ENCODE assay signal across 8 cellular contexts in the genomic region with DNA sequence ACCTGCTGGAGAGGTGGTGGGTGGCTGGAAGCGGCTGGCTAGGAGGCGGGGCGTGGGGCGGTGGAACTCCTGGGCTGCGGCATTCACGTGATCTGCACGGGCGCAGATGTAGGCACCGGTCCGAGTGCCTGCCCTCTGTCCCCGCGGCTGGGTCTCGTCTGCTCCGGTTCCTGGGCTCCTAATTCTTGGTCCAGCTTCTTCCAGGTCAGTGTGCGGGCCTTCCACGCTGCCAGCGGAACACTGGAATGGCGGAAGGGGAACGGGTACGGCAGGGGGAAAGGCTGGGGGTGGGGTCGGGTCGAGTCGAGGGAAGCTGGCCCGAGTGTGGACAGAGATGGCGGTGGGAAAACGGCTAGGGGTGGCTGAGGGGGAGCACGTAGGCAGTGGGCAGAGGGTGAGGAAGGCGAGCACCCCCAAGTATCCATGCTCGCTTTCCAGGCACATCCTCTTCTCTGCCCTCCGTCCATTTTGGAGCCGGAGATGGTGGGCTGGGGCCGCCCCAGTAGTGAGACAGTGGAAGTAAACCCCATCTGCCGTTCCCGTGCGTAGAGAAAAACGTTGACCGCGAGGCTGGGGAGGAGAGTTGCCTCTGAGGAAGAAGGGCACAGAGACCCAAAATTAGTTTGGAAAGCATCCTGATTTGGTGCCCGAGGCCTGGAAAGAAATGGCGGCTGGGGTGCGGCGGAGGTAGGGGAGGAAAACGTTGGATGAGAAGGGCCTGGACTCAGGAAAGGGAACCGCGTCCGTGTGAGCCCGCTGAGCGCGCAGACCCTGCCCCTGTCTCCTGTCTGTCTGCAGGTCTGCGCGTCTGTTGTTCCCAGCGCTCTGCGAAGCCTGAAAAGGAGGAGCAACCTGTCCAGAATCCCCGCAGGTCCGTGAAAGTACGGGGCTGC. TPM values are rescaled to one million over a fixed set of nuclear protein-coding genes. Genes with fewer than 3 reads are reported as not detected.
DNase-seq lines count a peak whose midpoint lies in the region; ATAC-seq and TF ChIP-seq lines count a peak whose summit lies in the region.

A gene (plus strand): TSS at position 95 of the 893 bp plus-strand sequence. CDS start 1,161 bp downstream, outside the sequence.

- H3K36me3 ChIP-seq in neutrophil (no peaks in the 10 kb centered on the region), vagina (no peaks in the 10 kb centered on the region)

- intact Hi-C loops in vagina (cut with DNase I): no loop called here

- H3K4me1 ChIP-seq in neutrophil (ENCODE audit: control insufficient read depth in 1 of 2, insufficient read depth in 1 of 2, low read depth in 1 of 2, low read length in 1 of 2): peaks cover 0 to 3% of the 10 kb centered on the region in 2 experiments
- peaks cover 5% of the 10 kb centered on the region for H3K4me1 ChIP-seq in vagina

- no peaks in the 10 kb centered on the region for H3K36me3 Mint-ChIP-seq in glutamatergic neuron (ENCODE audit: unreplicated experiment)

- H3K4me3 Mint-ChIP-seq in glutamatergic neuron (ENCODE audit: unreplicated experiment): peak within 1 kb of the TSS; percentile 95

- H3K27ac ChIP-seq in neutrophil: no peak within 1 kb of the TSS
- H3K27ac ChIP-seq in vagina: peak within 1 kb of the TSS; percentile 92

- H3K9me3 ChIP-seq in neutrophil (no peaks in the 10 kb centered on the region), vagina (no peaks in the 10 kb centered on the region)

- DNase-seq in Ammon's horn (ENCODE audit: low spot score): peak; percentile 73
- peak; percentile 68 for DNase-seq in NCI-H82 (lab: John Stamatoyannopoulos, UW)
- peak; percentile 39 for DNase-seq in activated naive CD4-positive, alpha-beta T cell treated with anti-CD3 and anti-CD28 coated beads, Interleukin-2, amount 50 U/mL, for 16 hours
- DNase-seq in glutamatergic neuron: peak; percentile 69
- DNase-seq in vagina (ENCODE audit: extremely low spot score in 2 of 2): no peak

- peaks cover 5% of the 10 kb centered on the region for H3K4me1 Mint-ChIP-seq in glutamatergic neuron (ENCODE audit: low read depth, unreplicated experiment)

- ATAC-seq in GM18909 (IDR thresholded peaks at IDR 0.05; ENCODE audit: poor library complexity, unreplicated experiment) (peak; percentile 87), HG03135 (IDR thresholded peaks at IDR 0.05; ENCODE audit: unreplicated experiment) (peak; percentile 71)

- H3K4me3 ChIP-seq in neutrophil (ENCODE audit: low read depth in 1 of 2, low read length in 1 of 2) (peak within 1 kb of the TSS; percentile 52 to 62), vagina (peak within 1 kb of the TSS; percentile 47 to 67)

- TF ChIP-seq POLR2A in vagina (IDR thresholded peaks at IDR 0.05): peak in 1 of 2 donors; percentile 58

- H3K9me3 Mint-ChIP-seq in glutamatergic neuron (ENCODE audit: unreplicated experiment): peaks cover 9% of the 10 kb centered on the region

- TF ChIP-seq CTCF in glutamatergic neuron (IDR thresholded peaks at IDR 0.05; ENCODE audit: partially characterized antibody, unreplicated experiment) (no peak), neutrophil (IDR thresholded peaks at IDR 0.05) (no peak), vagina (IDR thresholded peaks at IDR 0.05) (no peak)

- peak within 1 kb of the TSS; percentile 79 for H3K27ac Mint-ChIP-seq in glutamatergic neuron (ENCODE audit: unreplicated experiment)

- no peaks in the 10 kb centered on the region for H3K27me3 ChIP-seq in neutrophil
- no peaks in the 10 kb centered on the region for H3K27me3 ChIP-seq in vagina

- H3K27me3 Mint-ChIP-seq in glutamatergic neuron (ENCODE audit: unreplicated experiment): no peaks in the 10 kb centered on the region

RNA-seq across cellular contexts. Expression of the gene that starts here (rescaled TPM):
- total RNA-seq in glutamatergic neuron (ENCODE audit: unreplicated experiment): 56.5 TPM
- 140 TPM for total RNA-seq in vagina

Comparison
In these comparisons a context has a peak if more than half of its experiments do, and no peak if none do; other contexts are left out.
1. DNase-seq: peak in Ammon's horn (single experiment), NCI-H82 (single experiment), activated naive CD4-positive, alpha-beta T cell treated with anti-CD3 and anti-CD28 coated beads, Interleukin-2, amount 50 U/mL, for 16 hours (single experiment) and glutamatergic neuron (single experiment); none in vagina (0 of 2).